1 cellular context compared by ENCODE assay signal in the genomic region with DNA sequence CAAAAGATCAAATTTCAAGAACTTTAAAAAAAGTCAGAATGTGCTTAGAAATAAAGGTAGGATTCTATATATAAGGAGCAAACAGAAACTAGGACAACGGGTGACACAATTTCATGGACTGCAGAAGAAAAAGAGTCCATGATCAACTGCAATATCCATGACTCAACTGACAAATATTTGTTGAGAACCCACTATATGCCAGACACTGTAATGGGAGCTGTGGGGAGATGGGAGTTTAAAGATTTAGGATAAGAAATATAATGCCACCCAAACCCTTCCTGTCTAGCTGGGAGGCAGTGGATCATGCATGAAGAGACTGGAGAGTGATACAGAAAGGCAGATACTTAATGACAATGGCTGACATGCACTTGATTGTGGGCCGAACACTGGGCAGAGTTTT.
TF ChIP-seq lines count a peak whose summit lies in the region.

No MANE protein-coding gene starts in this region.

TF ChIP-seq in IMR-90, 13 proteins besides CTCF, POLR2A, EP300 and RAD21 (continued from another document):
- TF ChIP-seq, protein P1, sequence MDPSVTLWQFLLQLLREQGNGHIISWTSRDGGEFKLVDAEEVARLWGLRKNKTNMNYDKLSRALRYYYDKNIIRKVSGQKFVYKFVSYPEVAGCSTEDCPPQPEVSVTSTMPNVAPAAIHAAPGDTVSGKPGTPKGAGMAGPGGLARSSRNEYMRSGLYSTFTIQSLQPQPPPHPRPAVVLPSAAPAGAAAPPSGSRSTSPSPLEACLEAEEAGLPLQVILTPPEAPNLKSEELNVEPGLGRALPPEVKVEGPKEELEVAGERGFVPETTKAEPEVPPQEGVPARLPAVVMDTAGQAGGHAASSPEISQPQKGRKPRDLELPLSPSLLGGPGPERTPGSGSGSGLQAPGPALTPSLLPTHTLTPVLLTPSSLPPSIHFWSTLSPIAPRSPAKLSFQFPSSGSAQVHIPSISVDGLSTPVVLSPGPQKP (IDR thresholded peaks at IDR 0.05; ENCODE audit: borderline replicate concordance, low read depth, low read length): no peak
- TF ChIP-seq FOS (IDR thresholded peaks at IDR 0.05; ENCODE audit: low read depth, low read length) (no peak), SMC3 (IDR thresholded peaks at IDR 0.05; ENCODE audit: low read depth, low read length) (no peak), RCOR1 (IDR thresholded peaks at IDR 0.05; ENCODE audit: insufficient replicate concordance, low read length) (no peak), RFX5 (IDR thresholded peaks at IDR 0.05; ENCODE audit: low read depth, low read length) (no peak), BHLHE40 (IDR thresholded peaks at IDR 0.05; ENCODE audit: low read depth, low read length) (no peak), NFE2L2 (IDR thresholded peaks at IDR 0.05; ENCODE audit: low read depth, low read length) (no peak), MXI1 (IDR thresholded peaks at IDR 0.05; ENCODE audit: borderline replicate concordance, low read depth, low read length) (no peak)
